In genomic region chr6:3032986-3033385, GRCh38 we compare ENCODE assay signal across 29 cellular contexts. TPM values are rescaled to one million over a fixed set of nuclear protein-coding genes. Genes with fewer than 3 reads are reported as not detected.
DNase-seq lines count a peak whose midpoint lies in the region; ATAC-seq and TF ChIP-seq lines count a peak whose summit lies in the region.
"Had no signal": no experiment of that assay in that cellular context is flagged by ENCODE, and none has a peak within 500 bp of the region (broad histone marks: within the 10 kb centered on the region; RNA-seq: fewer than 3 reads in every experiment).

No MANE protein-coding gene starts in this region.

- no peak overlapping the region for H3K27ac ChIP-seq in mammary epithelial cell (ENCODE audit: insufficient read depth, low read depth, low read length)
- H3K27ac ChIP-seq in colonic mucosa = no peak overlapping the region
- H3K27ac ChIP-seq in hepatocyte = peak overlapping the region; percentile 26
- H3K27ac ChIP-seq in dorsolateral prefrontal cortex = no peak overlapping the region
- H3K27ac ChIP-seq: adrenal gland, C4-2B, heart right ventricle, transverse colon had no signal

- H3K9ac ChIP-seq in mammary epithelial cell (ENCODE audit: insufficient read depth, low read length) (no peak overlapping the region), colonic mucosa (ENCODE audit: low read depth in 2 of 2, low read length in 2 of 2) (no peak overlapping the region)

- H3K27me3 Mint-ChIP-seq in MCF 10A (ENCODE audit: insufficient read depth, unreplicated experiment) = no peaks in the 10 kb centered on the region

- in situ Hi-C loops in mammary epithelial cell (cut with MboI; ENCODE audit: low sequenced_read_pairs in 2 of 2) = no loop called here

- intact Hi-C loops in mammary epithelial cell (cut with micrococcal nuclease) (no loop called here), MCF 10A (cut with micrococcal nuclease) (no loop called here), colonic mucosa (cut with DNase I) (no loop called here), dorsolateral prefrontal cortex (cut with DNase I) (no loop called here)

- H4K20me1 ChIP-seq in mammary epithelial cell (ENCODE audit: insufficient read depth, low read length) (no peaks in the 10 kb centered on the region), hepatocyte (ENCODE audit: insufficient read depth, poor library complexity, severe bottlenecking) (no peaks in the 10 kb centered on the region)

- H3K4me1 Mint-ChIP-seq in MCF 10A (ENCODE audit: insufficient read depth, unreplicated experiment) = no peaks in the 10 kb centered on the region
- H3K4me1 Mint-ChIP-seq: nephron had no signal

- dilution Hi-C loops in mammary epithelial cell (cut with HindIII; ENCODE audit: low sequenced_read_pairs) = no loop called here

- no peaks in the 10 kb centered on the region for H3K9me3 ChIP-seq in mammary epithelial cell (replicated peaks; ENCODE audit: insufficient read depth, low read length)
- H3K9me3 ChIP-seq in colonic mucosa = no peaks in the 10 kb centered on the region
- no peaks in the 10 kb centered on the region for H3K9me3 ChIP-seq in hepatocyte (ENCODE audit: low read depth)
- H3K9me3 ChIP-seq: adrenal gland, Caco-2, transverse colon had no signal

- H3K4me3 Mint-ChIP-seq in MCF 10A (ENCODE audit: unreplicated experiment) = no peak overlapping the region
- H3K4me3 Mint-ChIP-seq: activated CD8-positive, alpha-beta T cell treated with anti-CD3 and anti-CD28 coated beads for 36 hours; activated naive CD4-positive, alpha-beta T cell treated with anti-CD3 and anti-CD28 coated beads for 36 hours; activated T-helper 1 cell treated with anti-CD3 and anti-CD28 coated beads, Interleukin-12 subunit alpha, Interleukin-12 subunit beta, Interleukin-2, Interleukin-4 antibody, amounts not matched to agents 30 ng/mL and 10 ng/mL and 1 ng/mL, durations not matched to agents 14 hours and 24 hours and 36 hours; brain; nephron had no signal

- H3K27me3 ChIP-seq in mammary epithelial cell (ENCODE audit: insufficient read depth, low read length) (no peaks in the 10 kb centered on the region), colonic mucosa (no peaks in the 10 kb centered on the region), hepatocyte (no peaks in the 10 kb centered on the region), dorsolateral prefrontal cortex (peaks cover 0 to 2% (median 0%) of the 10 kb centered on the region in 45 donors)
- H3K27me3 ChIP-seq: adrenal gland, heart right ventricle had no signal

- no peak overlapping the region for H3K4me3 ChIP-seq in mammary epithelial cell (replicated peaks in 1 of 3; ENCODE audit: insufficient read depth in 1 of 3, low read depth in 2 of 3, low read length in 3 of 3)
- H3K4me3 ChIP-seq in colonic mucosa = no peak overlapping the region
- no peak overlapping the region for H3K4me3 ChIP-seq in hepatocyte
- H3K4me3 ChIP-seq in dorsolateral prefrontal cortex = no peak overlapping the region
- H3K4me3 ChIP-seq: adrenal gland, heart right ventricle, transverse colon had no signal

- H2AFZ ChIP-seq in mammary epithelial cell (ENCODE audit: low read depth, low read length) (no peak overlapping the region), hepatocyte (no peak overlapping the region)

- no peaks in the 10 kb centered on the region for H3K36me3 ChIP-seq in mammary epithelial cell (ENCODE audit: insufficient read depth, low read length)
- no peaks in the 10 kb centered on the region for H3K36me3 ChIP-seq in colonic mucosa
- no peaks in the 10 kb centered on the region for H3K36me3 ChIP-seq in hepatocyte (replicated peaks; ENCODE audit: insufficient read depth, low read depth)
- H3K36me3 ChIP-seq: adrenal gland, heart right ventricle, transverse colon had no signal

- no peak for ATAC-seq in GM18498 (IDR thresholded peaks at IDR 0.05; ENCODE audit: unreplicated experiment)
- ATAC-seq: activated CD8-positive, alpha-beta T cell treated with anti-CD3 and anti-CD28 coated beads for 36 hours; heart right ventricle had no signal

- H3K9me3 Mint-ChIP-seq in MCF 10A (ENCODE audit: unreplicated experiment) = peaks cover 11% of the 10 kb centered on the region
- H3K9me3 Mint-ChIP-seq: activated CD8-positive, alpha-beta T cell treated with anti-CD3 and anti-CD28 coated beads for 36 hours; activated naive CD4-positive, alpha-beta T cell treated with anti-CD3 and anti-CD28 coated beads for 36 hours had no signal

- WGBS in mammary epithelial cell (ENCODE audit: low coverage, missing lambda C conversion rate) = 77% methylated on average over 3 of the region's 3 CpGs
- 83% methylated on average over 3 of the region's 3 CpGs for WGBS in hepatocyte (ENCODE audit: low lambda C conversion rate, missing lambda C conversion rate)

- H3K4me1 ChIP-seq in mammary epithelial cell (ENCODE audit: insufficient read depth, low read length) (no peaks in the 10 kb centered on the region), colonic mucosa (no peaks in the 10 kb centered on the region), hepatocyte (ENCODE audit: insufficient read depth) (no peaks in the 10 kb centered on the region)
- H3K4me1 ChIP-seq: adrenal gland, Caco-2, transverse colon had no signal

- H3K9me2 ChIP-seq in hepatocyte (replicated peaks; ENCODE audit: insufficient read depth) = no peaks in the 10 kb centered on the region

- BruUV-seq in mammary epithelial cell (replicated peaks; lab: Mats Ljungman, UMichigan) (no TSS peak), MCF 10A (replicated peaks; lab: Mats Ljungman, UMichigan) (no TSS peak)

- H3K79me2 ChIP-seq in mammary epithelial cell (ENCODE audit: insufficient read depth, low read length) (no peaks in the 10 kb centered on the region), hepatocyte (no peaks in the 10 kb centered on the region)

- TF ChIP-seq CTCF in mammary epithelial cell (conservative IDR thresholded peaks at IDR 0.05 in 1 of 2, IDR thresholded peaks at IDR 0.05 in 1 of 2; ENCODE audit: extremely low read depth in 1 of 2, insufficient read depth in 1 of 2, low read depth in 1 of 2, low read length in 2 of 2) (no peak), MCF 10A (IDR thresholded peaks at IDR 0.05; ENCODE audit: unreplicated experiment) (no peak), colonic mucosa (IDR thresholded peaks at IDR 0.05) (no peak), hepatocyte (IDR thresholded peaks at IDR 0.05; ENCODE audit: poor library complexity) (no peak), dorsolateral prefrontal cortex (IDR thresholded peaks at IDR 0.05 in 54 of 56, conservative IDR thresholded peaks at IDR 0.05 in 2 of 56; ENCODE audit: low read depth in 1 of 56, partially characterized antibody in 56 of 56) (no peak)

- H3K36me3 Mint-ChIP-seq in MCF 10A (ENCODE audit: insufficient read depth, unreplicated experiment) = peaks cover 5% of the 10 kb centered on the region

- peak; percentile 50 for DNase-seq in mammary epithelial cell
- no peak for DNase-seq in MCF 10A (ENCODE audit: unreplicated experiment)
- DNase-seq in colonic mucosa = peak; percentile 30
- peak; percentile 42 for DNase-seq in hepatocyte (ENCODE audit: low spot score)
- DNase-seq in dorsolateral prefrontal cortex = no peak
- no peak for DNase-seq in NOMO-1 treated with dmso at 0.1 percent for 144 hours (lab: John Stamatoyannopoulos, UW; ENCODE audit: unreplicated experiment)
- DNase-seq in NCI-H748 (lab: John Stamatoyannopoulos, UW; ENCODE audit: unreplicated experiment) = no peak
- DNase-seq: 8988T; activated CD4-positive, alpha-beta T cell treated with anti-CD3 and anti-CD28 coated beads for 1 hour; activated CD8-positive, alpha-beta memory T cell treated with anti-CD3 and anti-CD28 coated beads, Interleukin-2, amount 50 U/mL, for 48 hours; activated CD8-positive, alpha-beta T cell treated with anti-CD3 and anti-CD28 coated beads for 36 hours; activated naive CD4-positive, alpha-beta T cell treated with anti-CD3 and anti-CD28 coated beads for 36 hours; adrenal gland; Caco-2; foreskin fibroblast; GF-D8; heart right ventricle; NCI-H1417 treated with DMSO at 0.1 percent for 48 hours; NCI-H2029 treated with DMSO at 0.1 percent for 48 hours; NCI-H526; SHP77 treated with DMSO at 0.1 percent for 48 hours; stimulated activated CD4-positive, alpha-beta T cell treated with anti-CD3 and anti-CD28 coated beads, Interleukin-15, amount 100 ng/mL, for 24 hours; stimulated activated CD4-positive, alpha-beta T cell treated with anti-CD3 and anti-CD28 coated beads, Interleukin-4, amount 100 ng/mL, for 4 hours; transverse colon had no signal

- POLR2A ChIA-PET in MCF 10A (lab: Yijun Ruan, JAX) = interaction anchor here (0.6 to 1.2 kb wide), 2 partner anchors 8 to 266 kb away, joined by 3 to 4 read pairs; no protein-coding TSS in a partner anchor

- H3K4me2 ChIP-seq in mammary epithelial cell (ENCODE audit: insufficient read depth, low read depth, low read length) (no peak overlapping the region), hepatocyte (no peak overlapping the region)

- CTCF ChIA-PET in mammary epithelial cell (lab: Charles Lee; ENCODE audit: low non-redundant PET) = no interaction called here
- CTCF ChIA-PET in MCF 10A (lab: Yijun Ruan, JAX) = interaction anchor here (0.8 kb wide), 1 partner anchor 31 kb away, joined by 4 read pairs; no protein-coding TSS in a partner anchor

- H3K27ac Mint-ChIP-seq in MCF 10A (ENCODE audit: low read depth, unreplicated experiment) = no peak overlapping the region
- H3K27ac Mint-ChIP-seq: activated CD8-positive, alpha-beta T cell treated with anti-CD3 and anti-CD28 coated beads for 36 hours; activated naive CD4-positive, alpha-beta T cell treated with anti-CD3 and anti-CD28 coated beads for 36 hours; activated T-helper 1 cell treated with anti-CD3 and anti-CD28 coated beads, Interleukin-12 subunit alpha, Interleukin-12 subunit beta, Interleukin-2, Interleukin-4 antibody, amounts not matched to agents 30 ng/mL and 10 ng/mL and 1 ng/mL, durations not matched to agents 14 hours and 24 hours and 36 hours; brain; nephron had no signal

RNA-seq across cellular contexts. Expression of gene NQO2, which starts 33.3 kb away (rescaled TPM):
- total RNA-seq in mammary epithelial cell = 10 to 100 TPM; 17.0 to 20.3 TPM
- polyA plus RNA-seq in mammary epithelial cell = 25.1 TPM
- 31.0 TPM for polyA minus RNA-seq in mammary epithelial cell
- total RNA-seq in MCF 10A (2022) = 18.6 and 20.0 TPM in 2 replicates
- 10 to 100 TPM; 14.1 to 19.0 TPM for total RNA-seq in colonic mucosa
- 22.5 and 23.4 TPM in 2 replicates for total RNA-seq in hepatocyte
- 28.6 and 38.5 TPM in 2 replicates for polyA plus RNA-seq in hepatocyte
- total RNA-seq in dorsolateral prefrontal cortex = 100 to 1,000 TPM in 3 of 120 experiments, 10 to 100 TPM in 117; 27.5 to 103 (median 66.8) TPM

RNA-seq across cellular contexts. Expression of gene RIPK1, which starts 35.3 kb away (rescaled TPM):
- total RNA-seq in mammary epithelial cell (10 to 100 TPM; 21.1 to 26.8 TPM), MCF 10A (2022) (16.8 and 21.2 TPM in 2 replicates), colonic mucosa (10 to 100 TPM; 23.5 to 30.6 TPM), hepatocyte (16.2 and 21.0 TPM in 2 replicates), dorsolateral prefrontal cortex (10 to 100 TPM in 92 of 120 experiments, 1 to 10 TPM in 28; 6.5 to 17.9 (median 11.1) TPM)
- polyA plus RNA-seq in mammary epithelial cell (13.9 TPM), hepatocyte (14.0 and 14.6 TPM in 2 replicates)
- 13.3 TPM for polyA minus RNA-seq in mammary epithelial cell

Comparison
In these comparisons a context has a peak if more than half of its experiments do, and no peak if none do; other contexts are left out.
1. DNase-seq: peak in mammary epithelial cell (single experiment), colonic mucosa (single experiment) and hepatocyte (single experiment); none in MCF 10A (single experiment), dorsolateral prefrontal cortex (0 of 10), NOMO-1 treated with dmso at 0.1 percent for 144 hours (single experiment) and NCI-H748 (single experiment).